ENCODE assay signal across 27 cellular contexts in the genomic region with DNA sequence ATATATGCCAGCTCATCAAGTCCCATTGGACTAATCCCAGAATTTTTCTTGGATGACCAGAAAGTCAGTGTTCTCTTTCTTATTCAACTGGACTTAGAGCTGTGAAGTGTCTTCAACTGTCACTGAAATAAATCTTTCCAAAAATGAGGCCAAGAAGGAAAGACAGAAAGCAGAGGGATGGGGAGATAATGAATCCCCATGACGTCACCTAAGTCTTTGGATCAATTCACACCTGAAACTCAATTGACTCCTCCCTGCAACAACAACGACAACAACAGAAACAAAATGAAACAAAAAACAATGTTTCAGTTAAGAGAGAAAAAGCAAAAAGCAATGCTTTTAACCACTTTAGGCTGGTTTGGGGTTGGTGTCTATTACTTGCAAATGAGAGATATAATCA.
"Had no signal": no experiment of that assay in that cellular context is flagged by ENCODE, and none has a peak within 500 bp of the region (broad histone marks: within the 10 kb centered on the region; RNA-seq: fewer than 3 reads in every experiment).

No MANE protein-coding gene starts in this region.

- ATAC-seq: stimulated activated effector memory CD8-positive, alpha-beta T cell treated with anti-CD3 and anti-CD28 coated beads, Interleukin-12 subunit alpha, Interleukin-12 subunit beta, amount 100 ng/mL, for 72 hours; stimulated activated memory B cell treated with anti-CD40 and anti-IgM and Interleukin-4, amounts not matched to agents 10 μg/mL and 1 μg/mL and 100 μg/mL, for 72 hours; stimulated activated naive B cell treated with anti-CD40 and anti-IgM and Interleukin-4, amounts not matched to agents 10 μg/mL and 1 μg/mL and 100 μg/mL, for 72 hours; stimulated activated naive CD8-positive, alpha-beta T cell treated with anti-CD3 and anti-CD28 coated beads, Interleukin-15, amount 100 ng/mL, for 72 hours; stimulated activated naive CD8-positive, alpha-beta T cell treated with anti-CD3 and anti-CD28 coated beads, Interleukin-15, Interleukin-2, amounts not matched to agents 100 U/mL and 50 U/mL, for 24 hours; upper lobe of right lung had no signal

- H3K36me3 ChIP-seq: stomach, suprapubic skin, thoracic aorta, thyroid gland, tibial artery, tibial nerve, transverse colon, upper lobe of left lung, upper lobe of right lung, uterus, vagina had no signal

- DNase-seq: stimulated activated CD4-positive, alpha-beta T cell treated with anti-CD3 and anti-CD28 coated beads, Interleukin-2, amount 100 ng/mL, for 48 hours; stimulated activated CD4-positive, alpha-beta T cell treated with anti-CD3 and anti-CD28 coated beads, Interleukin-4, amount 100 ng/mL, for 1 hour; stimulated activated CD4-positive, alpha-beta T cell treated with anti-CD3 and anti-CD28 coated beads, Interleukin-4, amount 100 ng/mL, for 24 hours; stimulated activated CD4-positive, alpha-beta T cell treated with anti-CD3 and anti-CD28 coated beads, Interleukin-4, amount 100 ng/mL, for 4 hours; stimulated activated CD8-positive, alpha-beta memory T cell treated with anti-CD3 and anti-CD28 coated beads, Interleukin-4, amount 100 ng/mL, for 48 hours; stimulated activated naive B cell treated with anti-CD40 and anti-IgM and Interleukin-4, amounts not matched to agents 10 μg/mL and 1 μg/mL and 100 μg/mL, for 72 hours; stimulated activated naive CD4-positive, alpha-beta T cell; stimulated activated naive CD4-positive, alpha-beta T cell treated with Interleukin-2 at 50 U/mL for 16 hours; stimulated activated naive CD8-positive, alpha-beta T cell treated with anti-CD3 and anti-CD28 coated beads, Interleukin-15, amount 100 ng/mL, for 72 hours; stimulated activated naive CD8-positive, alpha-beta T cell treated with anti-CD3 and anti-CD28 coated beads, Interleukin-15, Interleukin-2, amounts not matched to agents 100 U/mL and 50 U/mL, for 24 hours; stomach; substantia nigra; testis; thyroid gland; tibial artery; transverse colon; trophoblast cell; upper lobe of left lung; upper lobe of right lung; uterus had no signal

- H3K4me1 ChIP-seq: stomach, suprapubic skin, testis, transverse colon, upper lobe of left lung, upper lobe of right lung, uterus, vagina had no signal

- FAIRE-seq: urothelium cell line had no signal

- H3K9me3 ChIP-seq: stomach, suprapubic skin, testis, thoracic aorta, thyroid gland, tibial artery, tibial nerve, transverse colon, upper lobe of left lung, upper lobe of right lung, uterus, vagina had no signal

- H3K27ac ChIP-seq: stomach, suprapubic skin, testis, thoracic aorta, thyroid gland, tibial artery, tibial nerve, transverse colon, upper lobe of left lung, upper lobe of right lung, uterus, vagina had no signal

- H3K4me3 ChIP-seq: stomach, suprapubic skin, testis, thoracic aorta, thyroid gland, tibial artery, tibial nerve, transverse colon, upper lobe of left lung, upper lobe of right lung, uterus, vagina had no signal

- H3K27me3 ChIP-seq: stomach, suprapubic skin, testis, thyroid gland, tibial artery, tibial nerve, transverse colon, upper lobe of left lung, upper lobe of right lung, uterus, vagina had no signal
